In the genomic region with DNA sequence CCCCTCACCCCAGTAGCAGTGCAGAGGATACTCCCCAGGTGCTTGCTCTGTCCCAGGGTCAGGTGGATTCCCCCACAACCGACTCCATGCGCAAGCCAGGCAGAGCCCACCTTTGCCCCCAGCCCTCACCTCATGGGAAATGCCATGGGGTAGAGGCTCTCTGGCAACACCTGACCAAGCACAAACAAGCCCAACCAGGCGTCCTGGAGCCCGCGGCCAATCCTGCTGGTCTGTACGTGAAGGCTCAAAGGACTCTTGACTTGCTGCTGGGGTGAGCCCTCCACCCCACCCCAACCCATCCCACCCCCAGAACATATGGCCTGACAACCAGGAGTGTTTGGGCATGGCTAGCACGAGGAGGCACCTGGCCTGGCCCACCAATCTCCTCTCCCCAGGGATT, we compare ENCODE assay signal across 10 cellular contexts. TPM values are rescaled to one million over a fixed set of nuclear protein-coding genes. Genes with fewer than 3 reads are reported as not detected.
DNase-seq lines count a peak whose midpoint lies in the region; ATAC-seq and TF ChIP-seq lines count a peak whose summit lies in the region.
"Had no signal": no experiment of that assay in that cellular context is flagged by ENCODE, and none has a peak within 500 bp of the region (broad histone marks: within the 10 kb centered on the region; RNA-seq: fewer than 3 reads in every experiment).

No MANE protein-coding gene starts in this region.

- no peaks in the 10 kb centered on the region for H3K9me3 Mint-ChIP-seq in natural killer cell treated with Interleukin-12 subunit alpha and Interleukin-12 subunit beta and Interleukin-15 and Interleukin-18, amount 100 ng/mL, for 72 hours
- H3K9me3 Mint-ChIP-seq: activated naive CD4-positive, alpha-beta T cell treated with anti-CD3 and anti-CD28 coated beads for 36 hours; memory B cell had no signal

- H3K4me1 ChIP-seq in BLaER1 = peaks cover 63% of the 10 kb centered on the region
- H3K4me1 ChIP-seq in mammary epithelial cell (ENCODE audit: insufficient read depth, low read length) = peaks cover 38% of the 10 kb centered on the region

- TF ChIP-seq CTCF in mammary epithelial cell (conservative IDR thresholded peaks at IDR 0.05 in 1 of 2, IDR thresholded peaks at IDR 0.05 in 1 of 2; ENCODE audit: extremely low read depth in 1 of 2, insufficient read depth in 1 of 2, low read depth in 1 of 2, low read length in 2 of 2) = no peak

- WGBS in mammary epithelial cell (ENCODE audit: low coverage, missing lambda C conversion rate) = 56% methylated on average over 7 of the region's 7 CpGs

- no TSS peak for BruUV-seq in mammary epithelial cell (replicated peaks; lab: Mats Ljungman, UMichigan)

- peak overlapping the region; percentile 48 for H3K4me3 Mint-ChIP-seq in natural killer cell treated with Interleukin-12 subunit alpha and Interleukin-12 subunit beta and Interleukin-15 and Interleukin-18, amount 100 ng/mL, for 72 hours

- peak overlapping the region; percentile 99 for H3K4me2 ChIP-seq in BLaER1
- H3K4me2 ChIP-seq in mammary epithelial cell (ENCODE audit: insufficient read depth, low read depth, low read length) = peak overlapping the region; percentile 97

- CTCF ChIA-PET in mammary epithelial cell (lab: Charles Lee; ENCODE audit: low non-redundant PET) = interaction anchor here (0.5 to 1.2 kb wide), 3 partner anchors 11 to 96 kb away, joined by 5 to 35 read pairs (median 6); no protein-coding TSS in a partner anchor

- in situ Hi-C loops in mammary epithelial cell (cut with MboI; ENCODE audit: low sequenced_read_pairs in 2 of 2) = no loop called here

- H3K4me1 Mint-ChIP-seq in natural killer cell treated with Interleukin-12 subunit alpha and Interleukin-12 subunit beta and Interleukin-15 and Interleukin-18, amount 100 ng/mL, for 72 hours (ENCODE audit: low read depth in 2 of 2) = peaks cover 14 to 27% of the 10 kb centered on the region in 2 donors

- H4K20me1 ChIP-seq in BLaER1 (peaks cover 49% of the 10 kb centered on the region), mammary epithelial cell (ENCODE audit: insufficient read depth, low read length) (no peaks in the 10 kb centered on the region)

- H3K9ac ChIP-seq in BLaER1 (no peak overlapping the region), mammary epithelial cell (ENCODE audit: insufficient read depth, low read length) (no peak overlapping the region)

- no peaks in the 10 kb centered on the region for H3K36me3 Mint-ChIP-seq in natural killer cell treated with Interleukin-12 subunit alpha and Interleukin-12 subunit beta and Interleukin-15 and Interleukin-18, amount 100 ng/mL, for 72 hours
- H3K36me3 Mint-ChIP-seq: memory B cell had no signal

- H3K27ac ChIP-seq in BLaER1 = no peak overlapping the region
- H3K27ac ChIP-seq in mammary epithelial cell (ENCODE audit: insufficient read depth, low read depth, low read length) = no peak overlapping the region

- intact Hi-C loops in mammary epithelial cell (cut with micrococcal nuclease) = no loop called here

- dilution Hi-C loops in mammary epithelial cell (cut with HindIII; ENCODE audit: low sequenced_read_pairs) = no loop called here

- no peak for ATAC-seq in natural killer cell treated with Interleukin-12 subunit alpha and Interleukin-12 subunit beta and Interleukin-15 and Interleukin-18, amount 100 ng/mL, for 72 hours
- no peak for ATAC-seq in HG03025 (IDR thresholded peaks at IDR 0.05; ENCODE audit: low FRiP score, unreplicated experiment)
- no peak for ATAC-seq in GM18520 (IDR thresholded peaks at IDR 0.05; ENCODE audit: unreplicated experiment)
- ATAC-seq in GM18502 (IDR thresholded peaks at IDR 0.05; ENCODE audit: poor library complexity, unreplicated experiment) = no peak

- no peak overlapping the region for H2AFZ ChIP-seq in mammary epithelial cell (ENCODE audit: low read depth, low read length)

- no peaks in the 10 kb centered on the region for H3K9me3 ChIP-seq in BLaER1
- no peaks in the 10 kb centered on the region for H3K9me3 ChIP-seq in mammary epithelial cell (replicated peaks; ENCODE audit: insufficient read depth, low read length)

- no peak for DNase-seq in Jurkat, Clone E6-1 (ENCODE audit: low read depth, low spot score)
- no peak for DNase-seq in mammary epithelial cell
- DNase-seq in natural killer cell treated with Interleukin-12 subunit alpha and Interleukin-12 subunit beta and Interleukin-15 and Interleukin-18, amount 100 ng/mL, for 72 hours (ENCODE audit: low spot score) = no peak
- DNase-seq in activated naive CD4-positive, alpha-beta T cell treated with anti-CD3 and anti-CD28 coated beads, Interleukin-2, amount 50 U/mL, for 16 hours = no peak

- H3K36me3 ChIP-seq in BLaER1 (no peaks in the 10 kb centered on the region), mammary epithelial cell (ENCODE audit: insufficient read depth, low read length) (no peaks in the 10 kb centered on the region)

- H3K4me3 ChIP-seq in BLaER1 = peak overlapping the region; percentile 80; the same call in 1 of the 2 replicates
- peak overlapping the region; percentile 66; the same call in 1 of the 2 replicates for H3K4me3 ChIP-seq in Jurkat, Clone E6-1 (ENCODE audit: low read length)
- no peak overlapping the region for H3K4me3 ChIP-seq in mammary epithelial cell (replicated peaks in 1 of 3; ENCODE audit: insufficient read depth in 1 of 3, low read depth in 2 of 3, low read length in 3 of 3)

- H3K27me3 ChIP-seq in BLaER1 (peaks cover 9% of the 10 kb centered on the region; the same call in 1 of the 2 replicates), mammary epithelial cell (ENCODE audit: insufficient read depth, low read length) (no peaks in the 10 kb centered on the region)

- no peak overlapping the region for H3K27ac Mint-ChIP-seq in natural killer cell treated with Interleukin-12 subunit alpha and Interleukin-12 subunit beta and Interleukin-15 and Interleukin-18, amount 100 ng/mL, for 72 hours
- H3K27ac Mint-ChIP-seq: activated naive CD4-positive, alpha-beta T cell treated with anti-CD3 and anti-CD28 coated beads for 36 hours had no signal

- H3K79me2 ChIP-seq in mammary epithelial cell (ENCODE audit: insufficient read depth, low read length) = no peaks in the 10 kb centered on the region

- H3K27me3 Mint-ChIP-seq in natural killer cell treated with Interleukin-12 subunit alpha and Interleukin-12 subunit beta and Interleukin-15 and Interleukin-18, amount 100 ng/mL, for 72 hours = peaks cover 0 to 3% of the 10 kb centered on the region in 2 donors

RNA-seq across cellular contexts. Expression of a gene that starts 1.8 kb away (rescaled TPM):
- 18.8 TPM for polyA plus RNA-seq in Jurkat, Clone E6-1 (2012; ENCODE audit: insufficient read depth, insufficient read length)
- 1 to 10 TPM in 1 of 2 donors, under 1 TPM in 1; 0.83 to 3.8 TPM for total RNA-seq in mammary epithelial cell
- polyA plus RNA-seq in mammary epithelial cell = 1.3 TPM
- polyA minus RNA-seq in mammary epithelial cell = 0.83 TPM
- 1 to 10 TPM in 1 of 2 donors, not detected in 1; 1.2 TPM for total RNA-seq in natural killer cell treated with Interleukin-12 subunit alpha and Interleukin-12 subunit beta and Interleukin-15 and Interleukin-18, amount 100 ng/mL, for 72 hours

RNA-seq across cellular contexts. Expression of a gene that starts 53.5 kb away (rescaled TPM):
- polyA plus RNA-seq in Jurkat, Clone E6-1 (2012; ENCODE audit: insufficient read depth, insufficient read length) = not detected
- 10 to 100 TPM; 10.3 to 14.3 TPM for total RNA-seq in mammary epithelial cell
- 5.4 TPM for polyA plus RNA-seq in mammary epithelial cell
- polyA minus RNA-seq in mammary epithelial cell = 2.1 TPM
- total RNA-seq in natural killer cell treated with Interleukin-12 subunit alpha and Interleukin-12 subunit beta and Interleukin-15 and Interleukin-18, amount 100 ng/mL, for 72 hours = not detected

RNA-seq across cellular contexts. Expression of a gene that starts 58.5 kb away (rescaled TPM):
- polyA plus RNA-seq in Jurkat, Clone E6-1 (2012; ENCODE audit: insufficient read depth, insufficient read length) = 2.5 TPM
- 100 to 1,000 TPM; 121 to 146 TPM for total RNA-seq in mammary epithelial cell
- 32.8 TPM for polyA plus RNA-seq in mammary epithelial cell
- polyA minus RNA-seq in mammary epithelial cell = 57.1 TPM
- 1 to 10 TPM in 1 of 2 donors, under 1 TPM in 1; 0.73 to 1.6 TPM for total RNA-seq in natural killer cell treated with Interleukin-12 subunit alpha and Interleukin-12 subunit beta and Interleukin-15 and Interleukin-18, amount 100 ng/mL, for 72 hours

Comparison
In these comparisons a context has a peak if more than half of its experiments do, and no peak if none do; other contexts are left out.
1. H3K4me3 ChIP-seq: peak in BLaER1 (single experiment) and Jurkat, Clone E6-1 (single experiment); none in mammary epithelial cell (0 of 3).
2. RNA of a gene that starts 53.5 kb away (total RNA-seq): 10.3 to 14.3 TPM in mammary epithelial cell; not detected in natural killer cell treated with Interleukin-12 subunit alpha and Interleukin-12 subunit beta and Interleukin-15 and Interleukin-18, amount 100 ng/mL, for 72 hours; every median in the first group is over 10 times any median in the second.
3. RNA of a gene that starts 58.5 kb away (total RNA-seq): 121 to 146 TPM in mammary epithelial cell; 0.73 to 1.6 TPM in natural killer cell treated with Interleukin-12 subunit alpha and Interleukin-12 subunit beta and Interleukin-15 and Interleukin-18, amount 100 ng/mL, for 72 hours; every median in the first group is over 10 times any median in the second.